Comparison of ENCODE assay signal across 8 cellular contexts in the genomic region with DNA sequence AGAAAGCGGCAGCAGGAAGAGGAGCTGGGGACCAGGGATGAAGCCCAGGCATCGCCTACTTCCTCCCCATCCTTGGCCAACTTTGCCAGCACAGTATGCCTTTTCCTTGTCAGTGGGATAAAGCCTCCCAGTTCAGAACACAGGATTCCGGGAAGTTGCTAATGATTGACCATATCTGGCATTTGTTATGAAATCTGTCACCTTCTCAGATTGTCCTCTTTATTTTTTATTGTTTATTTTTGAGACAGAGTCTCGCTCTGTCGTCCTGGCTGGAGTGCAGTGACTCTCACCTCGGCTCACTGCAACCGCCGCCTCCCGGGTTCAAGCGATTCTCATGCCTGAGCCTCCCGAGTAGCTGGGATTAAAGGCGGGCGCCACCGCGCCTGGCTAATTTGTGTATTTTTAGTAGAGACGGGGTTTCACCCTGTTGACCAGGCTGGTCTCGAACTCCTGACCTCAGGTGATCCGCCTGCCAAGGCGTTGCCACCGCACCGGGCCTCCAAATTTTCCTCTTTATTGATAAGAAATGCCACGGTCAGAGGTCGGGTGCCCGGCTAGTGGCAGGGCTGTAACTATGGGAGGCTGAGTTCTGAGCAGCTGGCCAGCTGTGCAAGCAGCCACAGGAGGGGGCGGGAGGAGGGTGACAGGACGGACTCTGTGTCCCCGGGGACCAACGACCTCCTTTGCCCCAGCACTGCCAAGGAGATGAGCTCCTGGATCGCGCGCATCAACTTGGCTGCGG. TPM values are rescaled to one million over a fixed set of nuclear protein-coding genes. Genes with fewer than 3 reads are reported as not detected.
DNase-seq lines count a peak whose midpoint lies in the region; ATAC-seq and TF ChIP-seq lines count a peak whose summit lies in the region.

No MANE protein-coding gene starts in this region.

- H3K4me1 Mint-ChIP-seq in naive B cell, result peaks cover 13 to 34% (median 22%) of the 10 kb centered on the region in 3 donors

- H3K27ac ChIP-seq in heart left ventricle (peak overlapping the region in 2 of 12 donors; percentile 56 to 58), vagina (peak overlapping the region; percentile 85)

- H3K4me3 ChIP-seq in heart left ventricle (peak overlapping the region; percentile 60 to 97 (median 76)), endocrine pancreas (ENCODE audit: control insufficient read depth, insufficient read depth, low read length) (no peak overlapping the region), vagina (peak overlapping the region; percentile 64 to 67)

- no peaks in the 10 kb centered on the region for H3K9me3 ChIP-seq in heart left ventricle
- no peaks in the 10 kb centered on the region for H3K9me3 ChIP-seq in endocrine pancreas (ENCODE audit: control insufficient read depth, low read length)
- H3K9me3 ChIP-seq in vagina, result no peaks in the 10 kb centered on the region

- H3K36me3 Mint-ChIP-seq in naive B cell, result peaks cover 0 to 23% of the 10 kb centered on the region in 2 donors

- H3K4me1 ChIP-seq in heart left ventricle (peaks cover 0 to 13% (median 5%) of the 10 kb centered on the region in 12 donors), endocrine pancreas (ENCODE audit: control insufficient read depth, insufficient read depth, low read length) (no peaks in the 10 kb centered on the region), vagina (peaks cover 22% of the 10 kb centered on the region)

- no peaks in the 10 kb centered on the region for H3K27me3 Mint-ChIP-seq in naive B cell

- H3K9ac ChIP-seq in endocrine pancreas (ENCODE audit: control insufficient read depth, insufficient read depth, low read length), result peak overlapping the region; percentile 22

- peak overlapping the region in 3 of 6 donors; percentile 16 to 50 (median 21) for H3K27ac Mint-ChIP-seq in naive B cell

- DNase-seq in heart left ventricle (peak in 1 of 5 donors; percentile 43), cardiac septum (ENCODE audit: low spot score) (no peak), naive B cell (no peak), vagina (ENCODE audit: extremely low spot score in 2 of 2) (no peak), OCI-M2 (lab: John Stamatoyannopoulos, UW; ENCODE audit: unreplicated experiment) (no peak), glomerular visceral epithelial cell (ENCODE audit: extremely low spot score) (no peak)
- DNase-seq in activated effector memory CD4-positive, alpha-beta T cell treated with anti-CD3 and anti-CD28 coated beads, Interleukin-2, amount 50 U/mL, for 16 hours, result no peak

- 62 to 78% (median 67%) methylated on average over 25 to 32 of the region's 32 CpGs for WGBS in heart left ventricle, 4 donors

- peak overlapping the region in 6 of 8 donors; percentile 35 to 80 (median 55) for H3K4me3 Mint-ChIP-seq in naive B cell

- H3K27me3 ChIP-seq in heart left ventricle (no peaks in the 10 kb centered on the region), endocrine pancreas (ENCODE audit: control insufficient read depth, insufficient read depth, low read length) (no peaks in the 10 kb centered on the region), vagina (no peaks in the 10 kb centered on the region)

- H3K36me3 ChIP-seq in heart left ventricle, result peaks cover 0 to 57% (median 0%) of the 10 kb centered on the region in 9 donors
- no peaks in the 10 kb centered on the region for H3K36me3 ChIP-seq in endocrine pancreas (ENCODE audit: control insufficient read depth, insufficient read depth, low read length)
- H3K36me3 ChIP-seq in vagina, result no peaks in the 10 kb centered on the region

- TF ChIP-seq CTCF in heart left ventricle (IDR thresholded peaks at IDR 0.05) (no peak), vagina (IDR thresholded peaks at IDR 0.05) (no peak)

- TF ChIP-seq POLR2A in heart left ventricle (IDR thresholded peaks at IDR 0.05), result no peak
- no peak for TF ChIP-seq POLR2A in vagina (IDR thresholded peaks at IDR 0.05)

- intact Hi-C loops in heart left ventricle (cut with DNase I), result loop anchor here in 6 of 10 donors (2.0 to 5.0 kb wide), 5 partner anchors 43 to 117 kb away; no protein-coding TSS in a partner anchor
- intact Hi-C loops in cardiac septum (cut with DNase I), result loop anchor here (2.0 kb wide), 1 partner anchor 59 kb away; no protein-coding TSS in a partner anchor
- intact Hi-C loops in vagina (cut with DNase I), result no loop called here

- no peak for ATAC-seq in heart left ventricle
- no peak for ATAC-seq in naive B cell (ENCODE audit: low read depth in 2 of 2)

- H3K9me3 Mint-ChIP-seq in naive B cell, result no peaks in the 10 kb centered on the region

RNA-seq across cellular contexts. Expression of a gene that starts 24.4 kb away (rescaled TPM):
- total RNA-seq in heart left ventricle, result 10 to 100 TPM in 1 of 9 donors, 1 to 10 TPM in 5, under 1 TPM in 3; 0.65 to 23.4 (median 1.9) TPM
- polyA plus RNA-seq in heart left ventricle, result 1 to 10 TPM in 1 of 2 donors, under 1 TPM in 1; 0.99 to 1.6 TPM
- 2.3 TPM for total RNA-seq in cardiac septum
- 10 to 100 TPM; 16.2 to 47.5 (median 29.1) TPM for polyA plus RNA-seq in naive B cell (ENCODE audit: low read depth in 6 of 6)
- 39.0 TPM for total RNA-seq in vagina
